Comparison of ENCODE assay signal across 1 cellular context in the genomic region with DNA sequence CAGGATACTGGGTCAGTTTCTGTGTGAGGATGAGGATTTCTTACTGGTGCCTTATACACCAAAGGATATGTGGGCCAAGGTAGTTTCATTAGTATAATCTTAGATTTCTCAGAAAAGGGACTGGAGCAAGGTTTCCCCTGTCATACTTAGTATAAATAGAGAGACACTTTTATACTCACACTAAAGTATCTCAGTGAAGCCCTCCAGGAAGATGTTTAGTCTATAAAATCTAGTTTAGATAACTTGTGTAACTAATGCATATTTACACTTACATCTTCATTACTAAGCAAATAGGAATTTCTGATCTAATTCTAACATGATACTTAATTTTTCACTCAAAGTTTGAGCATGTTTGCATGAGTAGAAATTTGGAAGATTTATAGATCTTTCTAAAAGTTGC.
A peak's percentile ranks its signal among the peaks of the same experiment; 100 is the strongest.
TF ChIP-seq lines count a peak whose summit lies in the region.

No MANE protein-coding gene starts in this region.

TF ChIP-seq in IMR-90, 13 proteins besides CTCF, POLR2A, EP300 and RAD21:
- TF ChIP-seq RFX5 (IDR thresholded peaks at IDR 0.05; ENCODE audit: low read depth, low read length) (no peak), NFE2L2 (IDR thresholded peaks at IDR 0.05; ENCODE audit: low read depth, low read length) (no peak), FOS (IDR thresholded peaks at IDR 0.05; ENCODE audit: low read depth, low read length) (peak; percentile 65), BHLHE40 (IDR thresholded peaks at IDR 0.05; ENCODE audit: low read depth, low read length) (no peak), MAFK (IDR thresholded peaks at IDR 0.05; ENCODE audit: low read depth, low read length) (no peak), RCOR1 (IDR thresholded peaks at IDR 0.05; ENCODE audit: insufficient replicate concordance, low read length) (no peak), SMC3 (IDR thresholded peaks at IDR 0.05; ENCODE audit: low read depth, low read length) (no peak)
